14 cellular contexts compared by ENCODE assay signal in the genomic region with DNA sequence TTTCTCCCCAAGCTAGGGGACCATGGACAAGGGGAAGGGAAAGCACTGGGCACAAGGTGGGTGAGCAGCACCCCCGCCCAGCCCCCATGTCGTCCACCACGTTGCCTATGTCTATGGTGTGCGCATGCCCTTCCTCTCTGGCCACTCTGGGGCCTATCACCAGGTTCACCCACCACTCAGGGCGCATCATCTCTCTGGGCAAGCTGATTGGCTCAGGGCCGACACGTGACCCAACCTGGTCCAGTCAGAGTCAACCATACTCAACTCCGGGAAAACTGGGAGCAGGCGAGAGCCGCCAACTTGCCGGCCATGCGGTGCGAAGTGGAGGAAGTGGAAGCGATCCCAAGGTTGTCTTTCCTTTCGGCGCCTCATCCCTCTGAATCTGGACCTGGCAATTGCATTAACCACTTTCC. TPM values are rescaled to one million over a fixed set of nuclear protein-coding genes. Genes with fewer than 3 reads are reported as not detected.
DNase-seq lines count a peak whose midpoint lies in the region; ATAC-seq and TF ChIP-seq lines count a peak whose summit lies in the region.
"Had no signal": no experiment of that assay in that cellular context is flagged by ENCODE, and none has a peak within 500 bp of the region (broad histone marks: within the 10 kb centered on the region; RNA-seq: fewer than 3 reads in every experiment).

No MANE protein-coding gene starts in this region.

- H3K27me3 ChIP-seq in BLaER1 (no peaks in the 10 kb centered on the region), body of pancreas (no peaks in the 10 kb centered on the region)
- H3K27me3 ChIP-seq: MG63 had no signal

- no peak for TF ChIP-seq CTCF in body of pancreas (IDR thresholded peaks at IDR 0.05)
- no peak for TF ChIP-seq CTCF in progenitor cell of endocrine pancreas (IDR thresholded peaks at IDR 0.05; ENCODE audit: unreplicated experiment)

- ATAC-seq in body of pancreas (no peak), GM19452 (IDR thresholded peaks at IDR 0.05; ENCODE audit: unreplicated experiment) (no peak)

- no peak overlapping the region for H3K4me2 ChIP-seq in BLaER1

- H3K4me1 ChIP-seq in BLaER1 (peaks cover 48% of the 10 kb centered on the region), body of pancreas (peaks cover 66% of the 10 kb centered on the region)

- intact Hi-C loops in body of pancreas (cut with DNase I): no loop called here

- H3K36me3 ChIP-seq in BLaER1 (peaks cover 48% of the 10 kb centered on the region), body of pancreas (replicated peaks in 1 of 2; ENCODE audit: insufficient read depth in 1 of 2, low read depth in 2 of 2) (peaks cover 0 to 3% of the 10 kb centered on the region in 2 donors)
- H3K36me3 ChIP-seq: MG63 had no signal

- no peaks in the 10 kb centered on the region for H3K9me3 ChIP-seq in BLaER1
- no peaks in the 10 kb centered on the region for H3K9me3 ChIP-seq in body of pancreas
- H3K9me3 ChIP-seq: MG63 had no signal

- no peaks in the 10 kb centered on the region for H3K36me3 Mint-ChIP-seq in progenitor cell of endocrine pancreas (ENCODE audit: insufficient read depth)

- no peaks in the 10 kb centered on the region for H3K9me3 Mint-ChIP-seq in progenitor cell of endocrine pancreas (ENCODE audit: low read depth)
- H3K9me3 Mint-ChIP-seq: activated CD4-positive, alpha-beta T cell treated with anti-CD3 and anti-CD28 coated beads, Interleukin-2, amount 10 ng/mL, durations not matched to agents 24 days and 14 days; T-helper 1 cell treated with Interleukin-12 subunit alpha and Interleukin-12 subunit beta and Interleukin-4 antibody, amounts not matched to agents 30 μg/mL and 1 μg/mL, for 36 hours had no signal

- peaks cover 7% of the 10 kb centered on the region for H3K27me3 Mint-ChIP-seq in progenitor cell of endocrine pancreas
- H3K27me3 Mint-ChIP-seq: activated CD4-positive, alpha-beta T cell treated with anti-CD3 and anti-CD28 coated beads, Interleukin-2, amount 10 ng/mL, durations not matched to agents 24 days and 14 days had no signal

- H3K4me1 Mint-ChIP-seq in progenitor cell of endocrine pancreas (ENCODE audit: low read depth): peaks cover 3% of the 10 kb centered on the region

- no peak for DNase-seq in body of pancreas
- peak in 37 of 51 donors; percentile 26 to 88 (median 65) for DNase-seq in hypothalamus (lab: John Stamatoyannopoulos, UW)
- DNase-seq in progenitor cell of endocrine pancreas (ENCODE audit: low spot score, unreplicated experiment): no peak
- no peak for DNase-seq in EL
- no peak for DNase-seq in activated gamma-delta T cell treated with Interleukin-2 at 50 U/mL for 16 hours
- DNase-seq in GM03348 (ENCODE audit: low spot score): no peak
- DNase-seq: activated CD4-positive, alpha-beta T cell treated with anti-CD3 and anti-CD28 coated beads, Interleukin-2, amount 10 ng/mL, durations not matched to agents 24 days and 14 days; MG63; OCI-M1 had no signal

- no peak for TF ChIP-seq POLR2A in body of pancreas (IDR thresholded peaks at IDR 0.05)

- H3K4me3 ChIP-seq in BLaER1 (no peak overlapping the region), body of pancreas (no peak overlapping the region)
- H3K4me3 ChIP-seq: MG63 had no signal

- WGBS in body of pancreas, 2 donors: 67 to 93% methylated on average over 15 to 16 of the region's 16 CpGs

- no peak overlapping the region for H3K4me3 Mint-ChIP-seq in progenitor cell of endocrine pancreas (ENCODE audit: low read depth)
- H3K4me3 Mint-ChIP-seq: activated CD4-positive, alpha-beta T cell treated with anti-CD3 and anti-CD28 coated beads, Interleukin-2, amount 10 ng/mL, durations not matched to agents 24 days and 14 days; T-helper 1 cell treated with Interleukin-12 subunit alpha and Interleukin-12 subunit beta and Interleukin-4 antibody, amounts not matched to agents 30 μg/mL and 1 μg/mL, for 36 hours had no signal

- H4K20me1 ChIP-seq in BLaER1: no peaks in the 10 kb centered on the region

- no peak overlapping the region for H3K9ac ChIP-seq in BLaER1

- H3K27ac ChIP-seq in BLaER1 (0 out of 2 replicates have a peak overlapping the region, but pooled peaks have one; percentile 25), body of pancreas (peak overlapping the region; percentile 65 to 87 (median 80))

- peak overlapping the region; percentile 56 for H3K27ac Mint-ChIP-seq in progenitor cell of endocrine pancreas
- H3K27ac Mint-ChIP-seq: activated CD4-positive, alpha-beta T cell treated with anti-CD3 and anti-CD28 coated beads, Interleukin-2, amount 10 ng/mL, durations not matched to agents 24 days and 14 days; T-helper 1 cell treated with Interleukin-12 subunit alpha and Interleukin-12 subunit beta and Interleukin-4 antibody, amounts not matched to agents 30 μg/mL and 1 μg/mL, for 36 hours had no signal

RNA-seq across cellular contexts. Expression of gene ACSS1, which starts 25.9 kb away (rescaled TPM):
- total RNA-seq in body of pancreas (10 to 100 TPM; 73.8 to 83.8 TPM), progenitor cell of endocrine pancreas (0.67 and 0.72 TPM in 2 replicates)

RNA-seq across cellular contexts. Expression of gene APMAP, which starts 39.5 kb away (rescaled TPM):
- 10 to 100 TPM; 38.9 to 51.4 TPM for total RNA-seq in body of pancreas
- total RNA-seq in progenitor cell of endocrine pancreas: 81.0 and 81.3 TPM in 2 replicates

RNA-seq across cellular contexts. Expression of gene VSX1, which starts 49.9 kb away (rescaled TPM):
- total RNA-seq in body of pancreas (under 1 TPM in 1 of 2 donors, not detected in 1; 0.66 TPM), progenitor cell of endocrine pancreas (not detected in 2 replicates)
- total RNA-seq: activated CD4-positive, alpha-beta T cell treated with anti-CD3 and anti-CD28 coated beads, Interleukin-2, amount 10 ng/mL, durations not matched to agents 24 days and 14 days; endothelial cell of umbilical vein; myocyte had no signal

Comparison
In these comparisons a context has a peak if more than half of its experiments do, and no peak if none do; other contexts are left out.
1. DNase-seq: peak in hypothalamus (37 of 51); none in body of pancreas (0 of 4), progenitor cell of endocrine pancreas (single experiment), EL (single experiment), activated gamma-delta T cell treated with Interleukin-2 at 50 U/mL for 16 hours (single experiment) and GM03348 (single experiment).
2. RNA of gene ACSS1, which starts 25.9 kb away (total RNA-seq): 73.8 to 83.8 TPM in body of pancreas; 0.67 to 0.72 TPM in progenitor cell of endocrine pancreas; every median in the first group is over 10 times any median in the second.